In the genomic region with DNA sequence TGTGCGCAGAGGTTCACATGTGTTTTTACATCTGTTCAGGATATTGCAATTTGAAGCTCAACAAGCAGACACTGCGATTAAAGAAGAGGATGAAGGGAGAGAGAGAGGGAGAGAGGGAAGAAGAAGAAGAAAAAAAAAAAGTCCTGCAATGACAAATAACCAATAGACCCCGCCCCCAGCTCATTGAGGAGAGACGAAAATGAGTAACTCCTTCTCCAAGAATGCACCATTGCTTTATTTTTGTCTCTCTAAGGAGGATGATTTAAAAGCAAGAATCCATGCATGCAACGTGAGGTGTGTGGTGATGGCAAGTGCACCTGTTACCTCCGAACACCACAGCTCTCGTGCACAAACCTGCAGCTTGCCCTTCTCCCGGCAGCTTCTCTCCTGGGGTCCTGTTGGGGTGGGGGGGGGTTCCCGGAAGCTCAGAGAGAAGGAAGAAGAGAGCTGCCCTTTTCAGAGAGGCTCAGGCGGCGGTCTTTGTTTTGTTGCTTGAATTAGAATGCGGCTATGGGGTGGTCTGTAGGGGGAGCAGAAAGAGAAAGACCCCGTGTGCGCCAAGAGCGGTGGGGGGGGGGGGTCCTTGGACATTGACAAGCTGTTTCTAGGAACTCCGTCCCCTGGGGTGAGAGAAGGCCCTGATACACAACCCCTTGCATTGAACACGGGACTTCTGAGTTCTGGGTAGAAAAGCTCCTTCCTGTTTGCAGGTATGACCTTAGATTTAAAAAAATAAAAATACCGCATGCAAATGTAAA, we compare ENCODE assay signal across 17 cellular contexts.
A peak's percentile ranks its signal among the peaks of the same experiment; 100 is the strongest.
DNase-seq lines count a peak whose midpoint lies in the region; ATAC-seq and TF ChIP-seq lines count a peak whose summit lies in the region.
"Had no signal": no experiment of that assay in that cellular context is flagged by ENCODE, and none has a peak within 500 bp of the region (broad histone marks: within the 10 kb centered on the region; RNA-seq: fewer than 3 reads in every experiment).

No MANE protein-coding gene starts in this region.

- ATAC-seq in RWPE2 (ENCODE audit: low read depth) (no peak), GM19395 (IDR thresholded peaks at IDR 0.05; ENCODE audit: unreplicated experiment) (no peak)
- ATAC-seq: left colon, pancreas, T-helper 17 cell had no signal

- intact Hi-C loops in posterior vena cava (cut with DNase I): no loop called here
- intact Hi-C loops in head of caudate nucleus (cut with DNase I): no loop called here

- H3K4me1 ChIP-seq in RWPE2 (ENCODE audit: insufficient read depth, poor library complexity, severe bottlenecking) (no peaks in the 10 kb centered on the region), iPS-18a (ENCODE audit: control insufficient read depth, low read depth, low read length) (peaks cover 12% of the 10 kb centered on the region)
- H3K4me1 ChIP-seq: pancreas, SJCRH30 had no signal

- H3K27ac ChIP-seq in RWPE2 (ENCODE audit: poor library complexity, severe bottlenecking): no peak overlapping the region
- no peak overlapping the region for H3K27ac ChIP-seq in iPS-18a (ENCODE audit: low read length)
- H3K27ac ChIP-seq: C4-2B, pancreas, PC-9, SJCRH30 had no signal

- TF ChIP-seq CTCF in RWPE2 (IDR thresholded peaks at IDR 0.05; ENCODE audit: poor library complexity, severe bottlenecking): no peak

- no peak overlapping the region for H3K9ac ChIP-seq in iPS-18a (ENCODE audit: low read length)

- DNase-seq in activated CD4-positive, alpha-beta T cell treated with anti-CD3 and anti-CD28 coated beads for 48 hours: peak; percentile 12
- no peak for DNase-seq in activated CD4-positive, alpha-beta T cell treated with anti-CD3 and anti-CD28 coated beads, Interleukin-2, amount 50 U/mL, for 4 hours
- peak; percentile 38 for DNase-seq in RWPE2 (ENCODE audit: low spot score)
- DNase-seq in posterior vena cava (ENCODE audit: low spot score): peak; percentile 43
- no peak for DNase-seq in stimulated activated CD8-positive, alpha-beta memory T cell treated with anti-CD3 and anti-CD28 coated beads, Interleukin-4, amount 100 ng/mL, for 48 hours
- DNase-seq in head of caudate nucleus: no peak
- DNase-seq: hippocampal formation, left colon, NCI-H1417 treated with DMSO at 0.1 percent for 48 hours, NCI-H748 treated with DMSO at 0.1 percent for 48 hours, pancreas, PC-9, SJCRH30, T-helper 17 cell had no signal

- H3K9me3 ChIP-seq in RWPE2 (ENCODE audit: severe bottlenecking) (peaks cover 8% of the 10 kb centered on the region), iPS-18a (ENCODE audit: control insufficient read depth, low read depth, low read length) (peaks cover 21% of the 10 kb centered on the region)
- H3K9me3 ChIP-seq: pancreas, SJCRH30 had no signal

- H3K4me3 ChIP-seq in RWPE2 (ENCODE audit: severe bottlenecking): no peak overlapping the region
- peak overlapping the region; percentile 44 for H3K4me3 ChIP-seq in iPS-18a (ENCODE audit: low read length)
- H3K4me3 ChIP-seq: pancreas, PC-9, SJCRH30 had no signal

- H3K36me3 ChIP-seq in RWPE2 (ENCODE audit: low read depth): no peaks in the 10 kb centered on the region
- H3K36me3 ChIP-seq in iPS-18a (ENCODE audit: control insufficient read depth, low read depth, low read length): no peaks in the 10 kb centered on the region
- H3K36me3 ChIP-seq: pancreas, SJCRH30 had no signal

- H3K27me3 ChIP-seq in RWPE2 (ENCODE audit: insufficient read depth, poor library complexity, severe bottlenecking) (peaks cover 2% of the 10 kb centered on the region), iPS-18a (ENCODE audit: control insufficient read depth, insufficient read depth, low read length) (peaks cover under 1% of the 10 kb centered on the region)
- H3K27me3 ChIP-seq: pancreas, SJCRH30 had no signal

Comparison
In these comparisons a context has a peak if more than half of its experiments do, and no peak if none do; other contexts are left out.
1. DNase-seq: peak in activated CD4-positive, alpha-beta T cell treated with anti-CD3 and anti-CD28 coated beads for 48 hours (single experiment), RWPE2 (single experiment) and posterior vena cava (single experiment); none in activated CD4-positive, alpha-beta T cell treated with anti-CD3 and anti-CD28 coated beads, Interleukin-2, amount 50 U/mL, for 4 hours (0 of 2), stimulated activated CD8-positive, alpha-beta memory T cell treated with anti-CD3 and anti-CD28 coated beads, Interleukin-4, amount 100 ng/mL, for 48 hours (single experiment) and head of caudate nucleus (0 of 42).